8 cellular contexts compared by ENCODE assay signal in genomic region chr21:35048706-35049617, GRCh38. TPM values are rescaled to one million over a fixed set of nuclear protein-coding genes. Genes with fewer than 3 reads are reported as not detected.
DNase-seq lines count a peak whose midpoint lies in the region; ATAC-seq and TF ChIP-seq lines count a peak whose summit lies in the region.

Gene RUNX1, minus strand, starts transcription at chr21:35049302.

- ATAC-seq in activated CD8-positive, alpha-beta T cell treated with anti-CD3 and anti-CD28 coated beads, Interleukin-2, amount 10 ng/mL, durations not matched to agents 7 days and 5 days: peak; percentile 71

- H3K9me3 Mint-ChIP-seq in HFFc6 (no peaks in the 10 kb centered on the region), osteocyte (ENCODE audit: unreplicated experiment) (no peaks in the 10 kb centered on the region)
- H3K9me3 Mint-ChIP-seq in activated CD8-positive, alpha-beta T cell treated with anti-CD3 and anti-CD28 coated beads, Interleukin-2, amount 10 ng/mL, durations not matched to agents 7 days and 5 days (ENCODE audit: insufficient read depth): no peaks in the 10 kb centered on the region

- H3K36me3 Mint-ChIP-seq in HFFc6 (ENCODE audit: low read depth) (peaks cover 24% of the 10 kb centered on the region), osteocyte (ENCODE audit: unreplicated experiment) (no peaks in the 10 kb centered on the region)
- peaks cover 4% of the 10 kb centered on the region for H3K36me3 Mint-ChIP-seq in activated CD8-positive, alpha-beta T cell treated with anti-CD3 and anti-CD28 coated beads, Interleukin-2, amount 10 ng/mL, durations not matched to agents 7 days and 5 days (ENCODE audit: low read depth)

- CTCF ChIA-PET in activated CD8-positive, alpha-beta T cell treated with anti-CD3 and anti-CD28 coated beads, Interleukin-2, amount 10 ng/mL, durations not matched to agents 7 days and 5 days (lab: Charles Lee): interaction anchor here (0.9 to 7.9 kb wide), 14 partner anchors 11 to 351 kb away, joined by 3 to 106 read pairs (median 10); no protein-coding TSS in a partner anchor

- H3K4me3 Mint-ChIP-seq in HFFc6 (peak within 1 kb of the TSS; percentile 89), osteocyte (ENCODE audit: unreplicated experiment) (peak within 1 kb of the TSS; percentile 62)
- peak within 1 kb of the TSS; percentile 82 for H3K4me3 Mint-ChIP-seq in activated CD8-positive, alpha-beta T cell treated with anti-CD3 and anti-CD28 coated beads, Interleukin-2, amount 10 ng/mL, durations not matched to agents 7 days and 5 days

- H3K27ac Mint-ChIP-seq in HFFc6 (peak within 1 kb of the TSS; percentile 91), osteocyte (ENCODE audit: unreplicated experiment) (peak within 1 kb of the TSS; percentile 66)
- peak within 1 kb of the TSS; percentile 90 for H3K27ac Mint-ChIP-seq in activated CD8-positive, alpha-beta T cell treated with anti-CD3 and anti-CD28 coated beads, Interleukin-2, amount 10 ng/mL, durations not matched to agents 7 days and 5 days

- H3K27me3 Mint-ChIP-seq in HFFc6 (ENCODE audit: insufficient read depth) (no peaks in the 10 kb centered on the region), osteocyte (ENCODE audit: unreplicated experiment) (no peaks in the 10 kb centered on the region)
- H3K27me3 Mint-ChIP-seq in activated CD8-positive, alpha-beta T cell treated with anti-CD3 and anti-CD28 coated beads, Interleukin-2, amount 10 ng/mL, durations not matched to agents 7 days and 5 days (ENCODE audit: low read depth): peaks cover 8% of the 10 kb centered on the region

- DNase-seq in GM12864 (ENCODE audit: low read depth) (peak; percentile 95), HFFc6 (peak; percentile 87), NAMALWA (ENCODE audit: low spot score) (peak; percentile 96), epithelial cell of esophagus (ENCODE audit: low read depth) (peak; percentile 70), osteocyte (ENCODE audit: extremely low spot score, unreplicated experiment) (no peak), ureter (ENCODE audit: low spot score) (no peak), epidermal melanocyte (ENCODE audit: insufficient read length, low spot score) (no peak)
- DNase-seq in activated CD8-positive, alpha-beta T cell treated with anti-CD3 and anti-CD28 coated beads, Interleukin-2, amount 10 ng/mL, durations not matched to agents 7 days and 5 days: peak; percentile 91

- H3K4me3 ChIP-seq in GM12864 (ENCODE audit: low read depth, low read length) (peak within 1 kb of the TSS; percentile 53), epithelial cell of esophagus (ENCODE audit: low read length) (no peak within 1 kb of the TSS)

- TF ChIP-seq CTCF in GM12864 (IDR thresholded peaks at IDR 0.05; ENCODE audit: low read depth, low read length, missing control alignments) (peak; percentile 20), HFFc6 (IDR thresholded peaks at IDR 0.05) (peak; percentile 24; the same call in 1 of the 2 replicates), epithelial cell of esophagus (IDR thresholded peaks at IDR 0.05; ENCODE audit: insufficient read depth, low read depth, low read length, missing control alignments) (no peak), osteocyte (IDR thresholded peaks at IDR 0.05) (no peak)

- H3K4me1 Mint-ChIP-seq in HFFc6 (ENCODE audit: low read depth) (peaks cover 66% of the 10 kb centered on the region), osteocyte (ENCODE audit: unreplicated experiment) (peaks cover 61% of the 10 kb centered on the region)
- peaks cover 78% of the 10 kb centered on the region for H3K4me1 Mint-ChIP-seq in activated CD8-positive, alpha-beta T cell treated with anti-CD3 and anti-CD28 coated beads, Interleukin-2, amount 10 ng/mL, durations not matched to agents 7 days and 5 days (ENCODE audit: low read depth)

- POLR2A ChIA-PET in activated CD8-positive, alpha-beta T cell treated with anti-CD3 and anti-CD28 coated beads, Interleukin-2, amount 10 ng/mL, durations not matched to agents 7 days and 5 days (lab: Charles Lee): interaction anchor here (0.7 to 6.1 kb wide), 14 partner anchors 11 to 1099 kb away, joined by 3 to 56 read pairs (median 8); no protein-coding TSS in a partner anchor

RNA-seq across cellular contexts. Expression of gene RUNX1, which starts in this region (rescaled TPM):
- total RNA-seq in HFFc6 (2021; fragmentation: NEBNext Ultra II Directional; extraction: Animal tissue kit (Norgen Biotek cat#: 25700)): 10 to 100 TPM; 57.4 to 78.9 (median 61.3) TPM
- total RNA-seq in activated CD8-positive, alpha-beta T cell treated with anti-CD3 and anti-CD28 coated beads, Interleukin-2, amount 10 ng/mL, durations not matched to agents 7 days and 5 days: 10 to 100 TPM; 10.4 to 10.6 TPM
- total RNA-seq in osteocyte (23.6 and 23.9 TPM in 2 replicates), ureter (84.0 TPM)

Comparison
In these comparisons a context has a peak if more than half of its experiments do, and no peak if none do; other contexts are left out.
1. DNase-seq: peak in GM12864 (single experiment), HFFc6 (single experiment), NAMALWA (single experiment), activated CD8-positive, alpha-beta T cell treated with anti-CD3 and anti-CD28 coated beads, Interleukin-2, amount 10 ng/mL, durations not matched to agents 7 days and 5 days (single experiment) and epithelial cell of esophagus (single experiment); none in osteocyte (single experiment), ureter (single experiment) and epidermal melanocyte (single experiment).
2. CTCF ChIP-seq: peak in GM12864 (single experiment) and HFFc6 (single experiment); none in epithelial cell of esophagus (single experiment) and osteocyte (single experiment).
3. Peak in every context shown above with its lines, with median percentiles within 50 percentile points of each other: H3K27ac Mint-ChIP-seq and H3K4me3 Mint-ChIP-seq.